In genomic region chr3:123416647-123417046, GRCh38 we compare ENCODE assay signal across 16 cellular contexts. TPM values are rescaled to one million over a fixed set of nuclear protein-coding genes. Genes with fewer than 3 reads are reported as not detected.
"Had no signal": no experiment of that assay in that cellular context is flagged by ENCODE, and none has a peak within 500 bp of the region (broad histone marks: within the 10 kb centered on the region; RNA-seq: fewer than 3 reads in every experiment).

No MANE protein-coding gene starts in this region.

- H3K36me3 Mint-ChIP-seq: activated naive CD4-positive, alpha-beta T cell treated with anti-CD3 and anti-CD28 coated beads, Interleukin-2, amount 50 U/mL, for 72 hours; immature natural killer cell; natural killer cell treated with Interleukin-12 subunit alpha and Interleukin-12 subunit beta and Interleukin-15 and Interleukin-18, amount 100 ng/mL, for 72 hours had no signal

- H3K4me1 ChIP-seq: psoas muscle, SJCRH30 had no signal

- H3K27ac ChIP-seq: psoas muscle, SJCRH30 had no signal

- H3K27me3 ChIP-seq: upper lobe of left lung had no signal

- H3K27me3 Mint-ChIP-seq: natural killer cell treated with Interleukin-12 subunit alpha and Interleukin-12 subunit beta and Interleukin-15 and Interleukin-18, amount 100 ng/mL, for 72 hours had no signal

- H3K9me3 Mint-ChIP-seq: activated naive CD4-positive, alpha-beta T cell treated with anti-CD3 and anti-CD28 coated beads, Interleukin-2, amount 50 U/mL, for 72 hours; immature natural killer cell; natural killer cell treated with Interleukin-12 subunit alpha and Interleukin-12 subunit beta and Interleukin-15 and Interleukin-18, amount 100 ng/mL, for 72 hours; T-helper 2 cell treated with Interferon-gamma antibody and Interleukin-4, amounts not matched to agents 5 μg/mL and 100 μg/mL, for 36 hours had no signal

- H3K4me1 Mint-ChIP-seq: immature natural killer cell had no signal

- DNase-seq: activated CD4-positive, alpha-beta T cell treated with anti-CD3 and anti-CD28 coated beads, Interleukin-2, amount 50 U/mL, for 4 hours; activated effector memory CD4-positive, alpha-beta T cell treated with Interleukin-2 at 50 U/mL for 16 hours; activated T-cell treated with anti-CD3 and anti-CD28 coated beads, Interleukin-2, amount 50 U/mL, for 1 hour; effector CD4-positive, alpha-beta T cell; immature natural killer cell; mucosa of descending colon; occipital lobe; psoas muscle; SJCRH30; upper lobe of left lung had no signal

- H3K4me3 ChIP-seq: mucosa of descending colon, psoas muscle, SJCRH30, upper lobe of left lung had no signal

- H3K9me3 ChIP-seq: mucosa of descending colon, psoas muscle, SJCRH30, upper lobe of left lung had no signal

- H3K4me3 Mint-ChIP-seq: immature natural killer cell; natural killer cell treated with Interleukin-12 subunit alpha and Interleukin-12 subunit beta and Interleukin-15 and Interleukin-18, amount 100 ng/mL, for 72 hours; T-helper 2 cell treated with Interferon-gamma antibody and Interleukin-4, amounts not matched to agents 5 μg/mL and 100 μg/mL, for 36 hours had no signal

- H3K36me3 ChIP-seq: SJCRH30, upper lobe of left lung had no signal

- H3K27ac Mint-ChIP-seq: activated naive CD4-positive, alpha-beta T cell treated with anti-CD3 and anti-CD28 coated beads, Interleukin-2, amount 50 U/mL, for 72 hours; immature natural killer cell; natural killer cell treated with Interleukin-12 subunit alpha and Interleukin-12 subunit beta and Interleukin-15 and Interleukin-18, amount 100 ng/mL, for 72 hours; T-helper 2 cell treated with Interferon-gamma antibody and Interleukin-4, amounts not matched to agents 5 μg/mL and 100 μg/mL, for 36 hours had no signal

- ATAC-seq: activated CD4-positive, CD25-positive, alpha-beta regulatory T cell treated with anti-CD3 and anti-CD28 coated beads, Interleukin-2, amount 50 U/mL, for 24 hours; activated naive CD4-positive, alpha-beta T cell treated with anti-CD3 and anti-CD28 coated beads, Interleukin-2, amount 50 U/mL, for 72 hours; mucosa of descending colon; natural killer cell treated with Interleukin-12 subunit alpha and Interleukin-12 subunit beta and Interleukin-15 and Interleukin-18, amount 100 ng/mL, for 72 hours had no signal

RNA-seq across cellular contexts. Expression of gene ADCY5, which starts 32.2 kb away (rescaled TPM):
- total RNA-seq: activated naive CD4-positive, alpha-beta T cell treated with anti-CD3 and anti-CD28 coated beads, Interleukin-2, amount 50 U/mL, for 72 hours; bronchial epithelial cell; endothelial cell of umbilical vein; natural killer cell treated with Interleukin-12 subunit alpha and Interleukin-12 subunit beta and Interleukin-15 and Interleukin-18, amount 100 ng/mL, for 72 hours had no signal
